ENCODE assay signal across 18 cellular contexts in the genomic region with DNA sequence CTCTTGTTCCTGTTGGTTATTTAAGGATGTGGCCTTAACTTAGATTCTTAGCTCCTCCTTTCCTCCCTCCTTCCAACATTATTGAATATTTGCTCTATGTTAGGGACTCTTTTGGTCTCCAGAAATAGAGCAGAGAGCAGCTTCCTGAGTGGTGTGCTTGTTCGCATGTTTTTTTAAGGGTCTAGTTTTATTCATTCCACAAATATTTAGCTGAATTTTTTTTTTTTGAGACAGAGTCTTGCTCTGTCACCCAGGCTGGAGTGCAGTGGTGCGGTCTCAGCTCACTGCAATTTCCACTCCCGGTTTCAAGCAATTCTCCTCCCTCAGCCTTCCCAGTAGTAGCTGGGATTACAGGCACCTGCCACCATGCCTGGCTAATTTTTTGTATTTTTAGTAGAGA.
DNase-seq lines count a peak whose midpoint lies in the region; ATAC-seq and TF ChIP-seq lines count a peak whose summit lies in the region.
"Had no signal": no experiment of that assay in that cellular context is flagged by ENCODE, and none has a peak within 500 bp of the region (broad histone marks: within the 10 kb centered on the region; RNA-seq: fewer than 3 reads in every experiment).

No MANE protein-coding gene starts in this region.

- peak overlapping the region in 6 of 11 experiments; percentile 3 to 42 (median 18); a peak in 5 of 22 replicates for H3K4me2 ChIP-seq in BLaER1 treated with 17β-estradiol and CSF1 and Interleukin-3, amounts not matched to agents 10 nM and 100 nM

- H3K4me3 ChIP-seq in BLaER1 treated with 17β-estradiol and CSF1 and Interleukin-3, amounts not matched to agents 10 nM and 100 nM = no peak overlapping the region
- H3K4me3 ChIP-seq in ectodermal cell (ENCODE audit: insufficient read depth, low read depth, low read length) = no peak overlapping the region
- H3K4me3 ChIP-seq: K562, Peyer's patch had no signal

- no peaks in the 10 kb centered on the region for H3K36me3 Mint-ChIP-seq in IgD-negative memory B cell
- H3K36me3 Mint-ChIP-seq in osteocyte (ENCODE audit: unreplicated experiment) = no peaks in the 10 kb centered on the region

- H3K9me3 Mint-ChIP-seq in IgD-negative memory B cell = no peaks in the 10 kb centered on the region
- H3K9me3 Mint-ChIP-seq in osteocyte (ENCODE audit: unreplicated experiment) = no peaks in the 10 kb centered on the region

- no peak overlapping the region for H3K27ac ChIP-seq in BLaER1 treated with 17β-estradiol and CSF1 and Interleukin-3, amounts not matched to agents 10 nM and 100 nM
- peak overlapping the region; percentile 16 for H3K27ac ChIP-seq in ectodermal cell (ENCODE audit: insufficient read depth, low read depth, low read length, poor library complexity, severe bottlenecking)

- H4K20me1 ChIP-seq in BLaER1 treated with 17β-estradiol and CSF1 and Interleukin-3, amounts not matched to agents 10 nM and 100 nM = peaks cover 83 to 100% (median 99%) of the 10 kb centered on the region in 11 experiments

- no peak overlapping the region for H3K9ac ChIP-seq in BLaER1 treated with 17β-estradiol and CSF1 and Interleukin-3, amounts not matched to agents 10 nM and 100 nM

- peak overlapping the region in 1 of 4 donors; percentile 9 for H3K4me3 Mint-ChIP-seq in IgD-negative memory B cell
- no peak overlapping the region for H3K4me3 Mint-ChIP-seq in osteocyte (ENCODE audit: unreplicated experiment)

- H3K36me3 ChIP-seq in BLaER1 treated with 17β-estradiol and CSF1 and Interleukin-3, amounts not matched to agents 10 nM and 100 nM = no peaks in the 10 kb centered on the region
- no peaks in the 10 kb centered on the region for H3K36me3 ChIP-seq in ectodermal cell (ENCODE audit: control insufficient read depth, insufficient read depth, low read length)
- H3K36me3 ChIP-seq: Peyer's patch had no signal

- H3K27me3 ChIP-seq in BLaER1 treated with 17β-estradiol and CSF1 and Interleukin-3, amounts not matched to agents 10 nM and 100 nM = no peaks in the 10 kb centered on the region
- no peaks in the 10 kb centered on the region for H3K27me3 ChIP-seq in ectodermal cell (ENCODE audit: control insufficient read depth, insufficient read depth, low read length, poor library complexity, severe bottlenecking)
- H3K27me3 ChIP-seq: Peyer's patch had no signal

- H3K27ac Mint-ChIP-seq in IgD-negative memory B cell = peak overlapping the region in 2 of 3 donors; percentile 9 to 67
- H3K27ac Mint-ChIP-seq in osteocyte (ENCODE audit: unreplicated experiment) = peak overlapping the region; percentile 67

- no peak for TF ChIP-seq CTCF in osteocyte (IDR thresholded peaks at IDR 0.05)

- peaks cover 11 to 48% (median 15%) of the 10 kb centered on the region in 10 experiments; a peak in 18 of 20 replicates for H3K4me1 ChIP-seq in BLaER1 treated with 17β-estradiol and CSF1 and Interleukin-3, amounts not matched to agents 10 nM and 100 nM
- peaks cover 35% of the 10 kb centered on the region for H3K4me1 ChIP-seq in ectodermal cell (ENCODE audit: control insufficient read depth, insufficient read depth, low read length)
- H3K4me1 ChIP-seq: Peyer's patch had no signal

- TF ChIP-seq POLR2A in erythroblast (IDR thresholded peaks at IDR 0.05; ENCODE audit: low read length) = no peak

- H3K4me1 Mint-ChIP-seq in IgD-negative memory B cell (peaks cover 19 to 53% (median 32%) of the 10 kb centered on the region in 3 donors), osteocyte (ENCODE audit: unreplicated experiment) (peaks cover 82% of the 10 kb centered on the region)

- ATAC-seq in HG03469 (IDR thresholded peaks at IDR 0.05; ENCODE audit: unreplicated experiment) = no peak
- ATAC-seq: HCT116, K562 had no signal

- no peaks in the 10 kb centered on the region for H3K27me3 Mint-ChIP-seq in IgD-negative memory B cell
- H3K27me3 Mint-ChIP-seq in osteocyte (ENCODE audit: unreplicated experiment) = no peaks in the 10 kb centered on the region

- DNase-seq in osteocyte (ENCODE audit: extremely low spot score, unreplicated experiment) (no peak), SK-N-DZ (ENCODE audit: low spot score) (no peak), erythroblast (lab: John Stamatoyannopoulos, UW) (no peak)
- DNase-seq in activated T-cell treated with anti-CD3 and anti-CD28 coated beads, Interleukin-2, amount 50 U/mL, for 48 hours = no peak
- DNase-seq: activated CD4-positive, alpha-beta T cell treated with anti-CD3 and anti-CD28 coated beads, Interleukin-2, amount 50 U/mL, for 1 hour; activated T-cell treated with anti-CD3 and anti-CD28 coated beads for 4 hours; DMS153; mesendoderm; NCI-H1105; NCI-H2171; NCI-H82; Peyer's patch had no signal

- no peaks in the 10 kb centered on the region for H3K9me3 ChIP-seq in BLaER1 treated with 17β-estradiol and CSF1 and Interleukin-3, amounts not matched to agents 10 nM and 100 nM (replicated peaks in 1 of 11)
- no peaks in the 10 kb centered on the region for H3K9me3 ChIP-seq in ectodermal cell (ENCODE audit: control insufficient read depth, low read length)
- H3K9me3 ChIP-seq: Peyer's patch had no signal

- WGBS in ectodermal cell, 2 experiments = 76 to 79% methylated on average over 3 of the region's 3 CpGs
